In the genomic region with DNA sequence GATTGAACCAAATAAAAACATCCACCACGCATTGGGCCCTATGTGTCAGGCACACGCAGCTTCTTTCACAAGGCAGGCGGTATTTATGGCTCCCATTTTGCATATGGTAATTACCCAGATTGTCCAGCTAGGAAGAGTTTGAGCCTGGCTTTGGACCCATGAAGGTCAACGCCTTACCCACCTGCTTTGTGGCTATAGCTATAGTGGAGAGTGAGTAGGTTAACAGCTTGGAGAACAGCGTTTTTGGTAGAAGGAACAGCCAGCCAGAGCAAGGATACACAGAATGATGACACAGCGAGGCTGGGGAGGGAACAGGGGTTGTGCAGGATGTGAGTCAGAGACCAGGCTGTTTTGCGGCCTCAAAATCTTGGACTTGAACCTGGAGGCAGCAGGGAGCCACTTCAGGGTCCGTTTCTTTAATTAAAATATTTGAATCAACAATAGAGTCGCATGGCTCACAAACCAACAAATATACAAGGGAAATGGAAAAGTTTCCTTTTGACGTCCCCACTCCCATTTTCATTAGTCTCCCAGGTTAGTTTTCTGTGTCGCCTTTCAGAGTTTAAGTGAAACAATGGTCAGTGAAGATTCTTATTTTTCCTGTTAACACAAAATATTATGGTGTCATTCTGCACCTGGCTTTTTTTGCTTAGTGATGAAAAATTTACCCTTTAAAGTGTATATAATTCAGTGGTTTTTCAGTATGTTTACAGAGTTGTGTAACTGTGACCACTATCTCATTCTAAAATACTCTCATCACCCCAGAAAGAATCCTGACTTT, we compare ENCODE assay signal across 13 cellular contexts.
DNase-seq lines count a peak whose midpoint lies in the region; ATAC-seq, FAIRE-seq and TF ChIP-seq lines count a peak whose summit lies in the region.
"Had no signal": no experiment of that assay in that cellular context is flagged by ENCODE, and none has a peak within 500 bp of the region (broad histone marks: within the 10 kb centered on the region; RNA-seq: fewer than 3 reads in every experiment).

No MANE protein-coding gene starts in this region.

- in situ Hi-C loops in transverse colon (cut with MboI; ENCODE audit: low pct_ligation_motif_present in 1 of 4, low pct_unique_long_range_greater_than_20kb in 1 of 4, low sequenced_read_pairs in 3 of 4) = no loop called here

- no peaks in the 10 kb centered on the region for H3K79me2 ChIP-seq in astrocyte (ENCODE audit: insufficient read depth, low read length)

- H3K4me1 ChIP-seq in astrocyte (ENCODE audit: insufficient read depth, low read length) (peaks cover 29% of the 10 kb centered on the region), transverse colon (no peaks in the 10 kb centered on the region)

- H2AFZ ChIP-seq in astrocyte (ENCODE audit: low read depth, low read length) = peak overlapping the region; percentile 32

- peak overlapping the region; percentile 88 for H3K27ac Mint-ChIP-seq in astrocyte (ENCODE audit: unreplicated experiment)

- H3K27me3 Mint-ChIP-seq in astrocyte (ENCODE audit: low read depth, unreplicated experiment) = peaks cover 12% of the 10 kb centered on the region
- no peaks in the 10 kb centered on the region for H3K27me3 Mint-ChIP-seq in activated T-cell treated with anti-CD3 and anti-CD28 coated beads, Interleukin-2, amount 50 U/mL, for 4 hours (ENCODE audit: low read depth)

- peak; percentile 94 for DNase-seq in EH (ENCODE audit: low read depth)
- DNase-seq in NB4 (ENCODE audit: low read depth) = peak; percentile 95
- peak; percentile 93 for DNase-seq in astrocyte (ENCODE audit: low read depth)
- peak; percentile 35 to 87 for DNase-seq in lung microvascular endothelial cell (ENCODE audit: low read depth in 2 of 2)
- DNase-seq in posterior cingulate gyrus = no peak
- no peak for DNase-seq in transverse colon
- DNase-seq in activated T-cell treated with anti-CD3 and anti-CD28 coated beads, Interleukin-2, amount 50 U/mL, for 4 hours = no peak
- DNase-seq: activated CD8-positive, alpha-beta memory T cell treated with anti-CD3 and anti-CD28 coated beads, Interleukin-2, amount 50 U/mL, for 4 hours; cortex of kidney; right cardiac atrium; SHP77 treated with DMSO at 0.1 percent for 48 hours had no signal

- peak overlapping the region; percentile 81 for H3K27ac ChIP-seq in astrocyte (ENCODE audit: low read depth, low read length)
- no peak overlapping the region for H3K27ac ChIP-seq in transverse colon

- peak overlapping the region; percentile 70 for H3K4me2 ChIP-seq in astrocyte (ENCODE audit: low read length)

- H3K27me3 ChIP-seq in astrocyte (ENCODE audit: insufficient read depth, low read length) (peaks cover 2% of the 10 kb centered on the region), transverse colon (no peaks in the 10 kb centered on the region)

- H3K4me3 ChIP-seq in NB4 (ENCODE audit: low read depth, low read length) (no peak overlapping the region), astrocyte (ENCODE audit: insufficient read depth, low read depth, low read length) (no peak overlapping the region), transverse colon (no peak overlapping the region)

- TF ChIP-seq POLR2A in NB4 (IDR thresholded peaks at IDR 0.05; ENCODE audit: extremely low read depth, insufficient read length) (no peak), transverse colon (IDR thresholded peaks at IDR 0.05) (no peak)

- FAIRE-seq in astrocyte (lab: Jason Lieb, UNC) = peak; percentile 39
- FAIRE-seq: islet of Langerhans had no signal

- H3K9me3 Mint-ChIP-seq in astrocyte (ENCODE audit: unreplicated experiment) = peaks cover 2% of the 10 kb centered on the region
- no peaks in the 10 kb centered on the region for H3K9me3 Mint-ChIP-seq in activated T-cell treated with anti-CD3 and anti-CD28 coated beads, Interleukin-2, amount 50 U/mL, for 4 hours

- WGBS in transverse colon (ENCODE audit: low coverage in 1 of 2), 2 donors = 80 to 85% methylated on average over 9 to 11 of the region's 11 CpGs

- H3K9me3 ChIP-seq in astrocyte (ENCODE audit: insufficient read depth, low read depth, low read length) = no peaks in the 10 kb centered on the region
- no peaks in the 10 kb centered on the region for H3K9me3 ChIP-seq in transverse colon

- H3K4me1 Mint-ChIP-seq in astrocyte (ENCODE audit: low read depth, unreplicated experiment) = peaks cover 3% of the 10 kb centered on the region
- no peaks in the 10 kb centered on the region for H3K4me1 Mint-ChIP-seq in activated T-cell treated with anti-CD3 and anti-CD28 coated beads, Interleukin-2, amount 50 U/mL, for 4 hours (ENCODE audit: low read depth)

- intact Hi-C loops in posterior cingulate gyrus (cut with DNase I) (no loop called here), transverse colon (cut with DNase I; ENCODE audit: low total_unique reads) (no loop called here)

- H3K36me3 ChIP-seq in astrocyte (ENCODE audit: insufficient read depth, low read length) (no peaks in the 10 kb centered on the region), transverse colon (no peaks in the 10 kb centered on the region)

- ATAC-seq in HG03097 (IDR thresholded peaks at IDR 0.05; ENCODE audit: low FRiP score, unreplicated experiment) = no peak
- no peak for ATAC-seq in activated T-cell treated with anti-CD3 and anti-CD28 coated beads, Interleukin-2, amount 50 U/mL, for 4 hours

- peaks cover 3% of the 10 kb centered on the region for H3K36me3 Mint-ChIP-seq in astrocyte (ENCODE audit: low read depth, unreplicated experiment)
- peaks cover 13% of the 10 kb centered on the region for H3K36me3 Mint-ChIP-seq in activated T-cell treated with anti-CD3 and anti-CD28 coated beads, Interleukin-2, amount 50 U/mL, for 4 hours (ENCODE audit: insufficient read depth)

- TF ChIP-seq CTCF in NB4 (IDR thresholded peaks at IDR 0.05; ENCODE audit: low read depth, low read length) = no peak
- no peak for TF ChIP-seq CTCF in astrocyte (IDR thresholded peaks at IDR 0.05; ENCODE audit: insufficient read depth, low read depth, low read length)
- TF ChIP-seq CTCF in transverse colon (IDR thresholded peaks at IDR 0.05) = no peak

- no peak for TF ChIP-seq EP300 in transverse colon (IDR thresholded peaks at IDR 0.05; ENCODE audit: low read depth)

- no peak overlapping the region for H3K4me3 Mint-ChIP-seq in astrocyte (ENCODE audit: unreplicated experiment)
- H3K4me3 Mint-ChIP-seq in activated T-cell treated with anti-CD3 and anti-CD28 coated beads, Interleukin-2, amount 50 U/mL, for 4 hours = no peak overlapping the region

- no peaks in the 10 kb centered on the region for H4K20me1 ChIP-seq in astrocyte (ENCODE audit: insufficient read depth, low read length)

- H3K9ac ChIP-seq in astrocyte (ENCODE audit: low read length) = peak overlapping the region; percentile 47

Comparison
In these comparisons a context has a peak if more than half of its experiments do, and no peak if none do; other contexts are left out.
1. DNase-seq: peak in EH (single experiment), NB4 (single experiment), astrocyte (single experiment) and lung microvascular endothelial cell (2 of 2); none in posterior cingulate gyrus (0 of 10), transverse colon (single experiment) and activated T-cell treated with anti-CD3 and anti-CD28 coated beads, Interleukin-2, amount 50 U/mL, for 4 hours (single experiment).